1 cellular context compared by ENCODE assay signal in genomic region chr19:1245468-1245867, GRCh38.
TF ChIP-seq lines count a peak whose summit lies in the region.

No MANE protein-coding gene starts in this region.

TF ChIP-seq in A549, 52 proteins besides CTCF, POLR2A, EP300 and RAD21 (continued from another document):
- TF ChIP-seq, protein P1, sequence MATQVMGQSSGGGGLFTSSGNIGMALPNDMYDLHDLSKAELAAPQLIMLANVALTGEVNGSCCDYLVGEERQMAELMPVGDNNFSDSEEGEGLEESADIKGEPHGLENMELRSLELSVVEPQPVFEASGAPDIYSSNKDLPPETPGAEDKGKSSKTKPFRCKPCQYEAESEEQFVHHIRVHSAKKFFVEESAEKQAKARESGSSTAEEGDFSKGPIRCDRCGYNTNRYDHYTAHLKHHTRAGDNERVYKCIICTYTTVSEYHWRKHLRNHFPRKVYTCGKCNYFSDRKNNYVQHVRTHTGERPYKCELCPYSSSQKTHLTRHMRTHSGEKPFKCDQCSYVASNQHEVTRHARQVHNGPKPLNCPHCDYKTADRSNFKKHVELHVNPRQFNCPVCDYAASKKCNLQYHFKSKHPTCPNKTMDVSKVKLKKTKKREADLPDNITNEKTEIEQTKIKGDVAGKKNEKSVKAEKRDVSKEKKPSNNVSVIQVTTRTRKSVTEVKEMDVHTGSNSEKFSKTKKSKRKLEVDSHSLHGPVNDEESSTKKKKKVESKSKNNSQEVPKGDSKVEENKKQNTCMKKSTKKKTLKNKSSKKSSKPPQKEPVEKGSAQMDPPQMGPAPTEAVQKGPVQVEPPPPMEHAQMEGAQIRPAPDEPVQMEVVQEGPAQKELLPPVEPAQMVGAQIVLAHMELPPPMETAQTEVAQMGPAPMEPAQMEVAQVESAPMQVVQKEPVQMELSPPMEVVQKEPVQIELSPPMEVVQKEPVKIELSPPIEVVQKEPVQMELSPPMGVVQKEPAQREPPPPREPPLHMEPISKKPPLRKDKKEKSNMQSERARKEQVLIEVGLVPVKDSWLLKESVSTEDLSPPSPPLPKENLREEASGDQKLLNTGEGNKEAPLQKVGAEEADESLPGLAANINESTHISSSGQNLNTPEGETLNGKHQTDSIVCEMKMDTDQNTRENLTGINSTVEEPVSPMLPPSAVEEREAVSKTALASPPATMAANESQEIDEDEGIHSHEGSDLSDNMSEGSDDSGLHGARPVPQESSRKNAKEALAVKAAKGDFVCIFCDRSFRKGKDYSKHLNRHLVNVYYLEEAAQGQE (IDR thresholded peaks at IDR 0.05) = no peak
- TF ChIP-seq HEYL (CRISPR knock-in tag; IDR thresholded peaks at IDR 0.05) = no peak
- no peak for TF ChIP-seq MYC (IDR thresholded peaks at IDR 0.05; ENCODE audit: borderline replicate concordance, low read length)
- no peak for TF ChIP-seq MAFK (IDR thresholded peaks at IDR 0.05; ENCODE audit: partially characterized antibody)
